ENCODE assay signal across 1 cellular context in the genomic region with DNA sequence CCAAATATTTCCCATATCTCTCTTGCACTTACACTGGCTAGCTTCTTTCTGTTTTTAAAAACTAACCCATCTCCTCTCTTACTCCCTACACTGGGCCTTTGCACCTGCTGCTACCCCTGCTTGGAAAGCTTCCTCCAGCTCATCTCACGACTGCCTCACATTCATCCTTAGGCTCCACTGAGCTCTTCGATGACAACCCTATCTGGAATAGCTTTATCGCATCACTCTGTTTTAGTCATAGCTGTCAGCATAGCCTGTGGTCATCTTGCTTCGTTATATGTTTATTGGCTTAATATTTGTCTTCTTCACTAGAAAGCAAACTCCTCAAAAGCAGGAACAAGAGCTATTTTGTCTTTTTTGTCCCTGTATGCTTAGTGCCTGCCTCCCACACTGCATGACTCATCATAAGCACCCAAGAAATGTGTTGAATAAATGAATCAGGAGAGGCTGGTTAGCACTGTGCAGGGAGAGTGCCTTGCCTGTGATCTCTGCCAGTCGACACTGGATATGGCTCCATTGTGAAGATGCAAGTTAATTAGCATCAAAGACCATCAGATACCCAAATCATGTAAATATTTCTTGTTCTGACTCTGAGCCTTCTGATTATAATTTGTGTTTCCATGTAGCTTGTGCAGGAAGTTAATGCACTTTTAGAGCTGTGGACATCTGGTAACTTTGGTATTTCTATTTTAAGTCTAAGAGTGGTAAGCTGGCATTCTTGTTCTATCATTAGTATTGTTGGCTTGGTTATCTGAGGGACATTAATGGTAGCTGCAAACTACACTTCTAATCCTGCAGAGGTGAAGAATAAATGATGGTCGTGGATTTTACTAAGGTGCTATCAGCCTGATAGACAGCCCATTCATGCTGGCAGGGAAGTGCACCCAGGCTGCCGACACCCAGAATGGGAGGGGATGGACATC.
A peak's percentile ranks its signal among the peaks of the same experiment; 100 is the strongest.
TF ChIP-seq lines count a peak whose summit lies in the region.

No MANE protein-coding gene starts in this region.

TF ChIP-seq in HepG2, 621 proteins besides CTCF, POLR2A, EP300 and RAD21:
- no peak for TF ChIP-seq ZBTB7A (CRISPR knock-in tag; IDR thresholded peaks at IDR 0.05)
- TF ChIP-seq, protein P1, sequence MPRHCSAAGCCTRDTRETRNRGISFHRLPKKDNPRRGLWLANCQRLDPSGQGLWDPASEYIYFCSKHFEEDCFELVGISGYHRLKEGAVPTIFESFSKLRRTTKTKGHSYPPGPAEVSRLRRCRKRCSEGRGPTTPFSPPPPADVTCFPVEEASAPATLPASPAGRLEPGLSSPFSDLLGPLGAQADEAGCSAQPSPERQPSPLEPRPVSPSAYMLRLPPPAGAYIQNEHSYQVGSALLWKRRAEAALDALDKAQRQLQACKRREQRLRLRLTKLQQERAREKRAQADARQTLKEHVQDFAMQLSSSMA (CRISPR knock-in tag; IDR thresholded peaks at IDR 0.05): no peak
- TF ChIP-seq NFE2L2 (IDR thresholded peaks at IDR 0.05; ENCODE audit: low read length): peak; percentile 53; the same call in 1 of the 2 replicates
- TF ChIP-seq ZFP41 (CRISPR knock-in tag; IDR thresholded peaks at IDR 0.05; ENCODE audit: borderline replicate concordance): no peak
- TF ChIP-seq, protein P2, sequence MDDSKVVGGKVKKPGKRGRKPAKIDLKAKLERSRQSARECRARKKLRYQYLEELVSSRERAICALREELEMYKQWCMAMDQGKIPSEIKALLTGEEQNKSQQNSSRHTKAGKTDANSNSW (CRISPR knock-in tag; IDR thresholded peaks at IDR 0.05; ENCODE audit: borderline replicate concordance): no peak
- TF ChIP-seq, protein P3, sequence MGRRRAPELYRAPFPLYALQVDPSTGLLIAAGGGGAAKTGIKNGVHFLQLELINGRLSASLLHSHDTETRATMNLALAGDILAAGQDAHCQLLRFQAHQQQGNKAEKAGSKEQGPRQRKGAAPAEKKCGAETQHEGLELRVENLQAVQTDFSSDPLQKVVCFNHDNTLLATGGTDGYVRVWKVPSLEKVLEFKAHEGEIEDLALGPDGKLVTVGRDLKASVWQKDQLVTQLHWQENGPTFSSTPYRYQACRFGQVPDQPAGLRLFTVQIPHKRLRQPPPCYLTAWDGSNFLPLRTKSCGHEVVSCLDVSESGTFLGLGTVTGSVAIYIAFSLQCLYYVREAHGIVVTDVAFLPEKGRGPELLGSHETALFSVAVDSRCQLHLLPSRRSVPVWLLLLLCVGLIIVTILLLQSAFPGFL (CRISPR knock-in tag; IDR thresholded peaks at IDR 0.05): no peak
- TF ChIP-seq REL (CRISPR knock-in tag; conservative IDR thresholded peaks at IDR 0.05): no peak
- no peak for TF ChIP-seq ZSCAN31 (CRISPR knock-in tag; IDR thresholded peaks at IDR 0.05; ENCODE audit: low read depth)
- no peak for TF ChIP-seq MLLT10 (CRISPR knock-in tag; IDR thresholded peaks at IDR 0.05)
- TF ChIP-seq FOSL2 (CRISPR knock-in tag; IDR thresholded peaks at IDR 0.05): peak; percentile 81
- 0 out of 2 replicates have a peak, but pooled peaks have one; percentile 39 for TF ChIP-seq HMG20A (CRISPR knock-in tag; IDR thresholded peaks at IDR 0.05; ENCODE audit: borderline replicate concordance)
- peak; percentile 85 for TF ChIP-seq BCL6 (CRISPR knock-in tag; IDR thresholded peaks at IDR 0.05)
- no peak for TF ChIP-seq MYC (CRISPR knock-in tag; IDR thresholded peaks at IDR 0.05; ENCODE audit: borderline replicate concordance)
- TF ChIP-seq ZNF772 (CRISPR knock-in tag; IDR thresholded peaks at IDR 0.05): no peak
- TF ChIP-seq ASH2L (IDR thresholded peaks at IDR 0.05; ENCODE audit: insufficient read length, low read depth, low read length): no peak
- no peak for TF ChIP-seq PAX8 (CRISPR knock-in tag; IDR thresholded peaks at IDR 0.05; ENCODE audit: borderline replicate concordance)
- TF ChIP-seq, protein P4, sequence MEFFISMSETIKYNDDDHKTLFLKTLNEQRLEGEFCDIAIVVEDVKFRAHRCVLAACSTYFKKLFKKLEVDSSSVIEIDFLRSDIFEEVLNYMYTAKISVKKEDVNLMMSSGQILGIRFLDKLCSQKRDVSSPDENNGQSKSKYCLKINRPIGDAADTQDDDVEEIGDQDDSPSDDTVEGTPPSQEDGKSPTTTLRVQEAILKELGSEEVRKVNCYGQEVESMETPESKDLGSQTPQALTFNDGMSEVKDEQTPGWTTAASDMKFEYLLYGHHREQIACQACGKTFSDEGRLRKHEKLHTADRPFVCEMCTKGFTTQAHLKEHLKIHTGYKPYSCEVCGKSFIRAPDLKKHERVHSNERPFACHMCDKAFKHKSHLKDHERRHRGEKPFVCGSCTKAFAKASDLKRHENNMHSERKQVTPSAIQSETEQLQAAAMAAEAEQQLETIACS (CRISPR knock-in tag; IDR thresholded peaks at IDR 0.05): no peak
- no peak for TF ChIP-seq TEAD3 (CRISPR knock-in tag; optimal IDR thresholded peaks at IDR 0.05; ENCODE audit: borderline replicate concordance)
